ENCODE assay signal across 16 cellular contexts in the genomic region with DNA sequence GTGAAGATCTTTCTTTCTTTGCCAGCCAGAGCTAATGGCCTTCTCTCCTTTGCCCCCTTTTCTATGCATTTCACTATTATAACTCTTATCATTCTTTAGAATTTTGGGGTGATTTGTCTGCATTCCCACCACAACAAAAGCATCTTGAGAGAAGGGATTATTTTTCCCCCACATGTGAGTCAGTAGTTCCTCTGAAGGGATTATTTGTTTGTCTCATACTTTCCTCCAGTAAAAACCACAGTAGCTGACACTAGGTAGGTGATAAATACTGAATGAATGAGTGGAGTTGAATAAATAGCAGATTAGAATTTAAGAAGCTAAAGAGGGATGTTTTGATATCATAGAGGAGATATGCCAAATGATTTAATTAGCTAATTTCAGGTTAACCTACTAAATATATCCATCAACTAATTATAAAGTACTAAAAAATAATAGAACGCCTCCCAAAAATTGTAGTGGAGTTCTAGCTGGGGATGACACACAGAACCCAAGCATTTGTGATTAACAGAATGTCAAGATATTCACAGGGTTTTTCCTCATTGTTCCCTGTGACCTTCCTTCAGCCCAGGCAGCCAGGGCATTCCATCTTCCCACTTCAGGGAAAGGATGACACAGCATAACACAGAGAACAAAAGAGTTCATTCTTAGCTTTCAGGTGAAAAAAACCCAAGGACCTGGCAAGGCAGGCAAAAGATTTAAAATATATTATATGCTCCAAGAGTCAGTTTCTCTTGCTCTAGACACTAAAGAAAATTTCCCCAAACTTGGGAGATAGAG. TPM values are rescaled to one million over a fixed set of nuclear protein-coding genes. Genes with fewer than 3 reads are reported as not detected.
DNase-seq lines count a peak whose midpoint lies in the region; ATAC-seq and TF ChIP-seq lines count a peak whose summit lies in the region.
"Had no signal": no experiment of that assay in that cellular context is flagged by ENCODE, and none has a peak within 500 bp of the region (broad histone marks: within the 10 kb centered on the region; RNA-seq: fewer than 3 reads in every experiment).

No MANE protein-coding gene starts in this region.

- H2AK9ac ChIP-seq in IMR-90 (replicated peaks; ENCODE audit: low read depth, low read length, poor library complexity): no peak overlapping the region

- H2AFZ ChIP-seq in IMR-90 (replicated peaks; ENCODE audit: low read length, poor library complexity): no peak overlapping the region

- intact Hi-C loops in Calu3 (cut with micrococcal nuclease; ENCODE audit: unreplicated experiment) (loop anchor here (10.0 kb wide), 1 partner anchor 59 kb away; a partner anchor contains a TSS), IMR-90 (cut with micrococcal nuclease) (no loop called here)

- 0 out of 2 replicates have a peak, but pooled peaks cover 4% of the 10 kb centered on the region for H3K9me1 ChIP-seq in IMR-90 (ENCODE audit: insufficient read depth, low read length)

- H2BK120ac ChIP-seq in IMR-90 (ENCODE audit: low read depth, low read length): peak overlapping the region; percentile 49; the same call in 1 of the 2 replicates

- no peak for TF ChIP-seq RAD21 in IMR-90 (IDR thresholded peaks at IDR 0.05; ENCODE audit: low read length)

- H3K27me3 ChIP-seq in IMR-90 (ENCODE audit: control insufficient read depth, insufficient read depth, low read length): no peaks in the 10 kb centered on the region

- H4K8ac ChIP-seq in IMR-90 (ENCODE audit: low read depth in 2 of 2, low read length in 2 of 2): no peak overlapping the region

- H4K20me1 ChIP-seq in IMR-90 (ENCODE audit: insufficient read depth, low read length): 0 out of 2 replicates have a peak, but pooled peaks cover 3% of the 10 kb centered on the region

- no peak overlapping the region for H3K4me2 ChIP-seq in IMR-90 (ENCODE audit: low read depth, low read length)

- H3K9me3 ChIP-seq in IMR-90 (ENCODE audit: control insufficient read depth, insufficient read depth, low read length): no peaks in the 10 kb centered on the region
- H3K9me3 ChIP-seq: esophagus muscularis mucosa had no signal

- no peak overlapping the region for H3K23ac ChIP-seq in IMR-90 (ENCODE audit: low read depth, low read length)

- DNase-seq in Calu3 (no peak), IMR-90 (peak; percentile 61), cardiac fibroblast (ENCODE audit: low read depth in 2 of 2) (peak; percentile 39 to 67), neural crest cell (ENCODE audit: low read depth, low spot score) (no peak), SKM-1 (lab: John Stamatoyannopoulos, UW; ENCODE audit: unreplicated experiment) (no peak), mucosa of gallbladder (ENCODE audit: low spot score) (no peak)
- DNase-seq in activated T-cell treated with anti-CD3 and anti-CD28 coated beads, Interleukin-2, amount 50 U/mL, for 1 hour: no peak
- DNase-seq in T-helper 2 cell treated with Interferon-gamma antibody and Interleukin-4, amounts not matched to agents 5 μg/mL and 100 μg/mL, for 36 hours (ENCODE audit: low spot score): no peak
- DNase-seq: activated CD4-positive, alpha-beta T cell treated with anti-CD3 and anti-CD28 coated beads for 48 hours; activated naive CD4-positive, alpha-beta T cell; GOT3; naive thymus-derived CD4-positive, alpha-beta T cell; NCI-H1694; NCI-H82; small intestine had no signal

- H3K27ac ChIP-seq in IMR-90 (ENCODE audit: insufficient read depth, low read length): no peak overlapping the region
- H3K27ac ChIP-seq: esophagus muscularis mucosa had no signal

- H2BK5ac ChIP-seq in IMR-90 (ENCODE audit: low read depth, low read length, poor library complexity, severe bottlenecking): no peak overlapping the region

- H3K36me3 ChIP-seq in IMR-90 (ENCODE audit: control insufficient read depth, insufficient read depth, low read length): no peaks in the 10 kb centered on the region
- H3K36me3 ChIP-seq: esophagus muscularis mucosa had no signal

- CTCF ChIA-PET in Calu3 (lab: Charles Lee): interaction anchor here (0.6 kb wide), 1 partner anchor 19 kb away, joined by 3 read pairs; no protein-coding TSS in a partner anchor
- CTCF ChIA-PET in IMR-90 (lab: Yijun Ruan, JAX): interaction anchor here (0.6 kb wide), 1 partner anchor 183 kb away, joined by 3 read pairs; no protein-coding TSS in a partner anchor

- H2AK5ac ChIP-seq in IMR-90 (ENCODE audit: low read depth, low read length): no peak overlapping the region

- H3K56ac ChIP-seq in IMR-90 (ENCODE audit: extremely low read depth, insufficient read depth, low read length): no peak overlapping the region

- H2BK15ac ChIP-seq in IMR-90 (ENCODE audit: low read depth, low read length): 0 out of 3 replicates have a peak overlapping the region, but pooled peaks have one; percentile 70

- no peak overlapping the region for H3K9ac ChIP-seq in IMR-90 (ENCODE audit: low read depth, low read length)

- peak overlapping the region; percentile 58; the same call in 1 of the 2 replicates for H3K18ac ChIP-seq in IMR-90 (ENCODE audit: low read depth, low read length)

- POLR2A ChIA-PET in IMR-90 (lab: Charles Lee; ENCODE audit: unreplicated experiment): no interaction called here

- H3K9me3 Mint-ChIP-seq in Calu3 (ENCODE audit: low read depth, unreplicated experiment) (no peaks in the 10 kb centered on the region), neural crest cell (no peaks in the 10 kb centered on the region)
- H3K9me3 Mint-ChIP-seq in T-helper 2 cell treated with Interferon-gamma antibody and Interleukin-4, amounts not matched to agents 5 μg/mL and 100 μg/mL, for 36 hours: no peaks in the 10 kb centered on the region

- WGBS in IMR-90 (ENCODE audit: extremely low coverage in 2 of 2, insufficient read length in 1 of 2), 2 experiments: no CpG with 5 or more reads among the region's 1 CpG

- H3K4me1 Mint-ChIP-seq in Calu3 (ENCODE audit: low read depth, unreplicated experiment): peaks cover 15% of the 10 kb centered on the region
- peaks cover 24% of the 10 kb centered on the region for H3K4me1 Mint-ChIP-seq in neural crest cell
- peaks cover 20% of the 10 kb centered on the region for H3K4me1 Mint-ChIP-seq in T-helper 2 cell treated with Interferon-gamma antibody and Interleukin-4, amounts not matched to agents 5 μg/mL and 100 μg/mL, for 36 hours (ENCODE audit: low read depth)

- H3K4me3 Mint-ChIP-seq in Calu3 (ENCODE audit: low read depth, unreplicated experiment) (no peak overlapping the region), neural crest cell (peak overlapping the region; percentile 47)
- no peak overlapping the region for H3K4me3 Mint-ChIP-seq in T-helper 2 cell treated with Interferon-gamma antibody and Interleukin-4, amounts not matched to agents 5 μg/mL and 100 μg/mL, for 36 hours
- H3K4me3 Mint-ChIP-seq: naive thymus-derived CD4-positive, alpha-beta T cell had no signal

- no peak overlapping the region for H3K14ac ChIP-seq in IMR-90 (replicated peaks; ENCODE audit: low read depth, low read length)

- H3K4me3 ChIP-seq in IMR-90 (ENCODE audit: insufficient read depth, low read depth, low read length): no peak overlapping the region
- no peak overlapping the region for H3K4me3 ChIP-seq in cardiac fibroblast (replicated peaks in 1 of 2; ENCODE audit: low read depth in 2 of 2, low read length in 2 of 2)
- H3K4me3 ChIP-seq: esophagus muscularis mucosa had no signal

- 0 out of 2 replicates have a peak overlapping the region, but pooled peaks have one; percentile 4 for H2BK20ac ChIP-seq in IMR-90 (ENCODE audit: low read depth, low read length)

- dilution Hi-C loops in IMR-90 (cut with HindIII; ENCODE audit: low sequenced_read_pairs, unreplicated experiment): no loop called here

- peaks cover 0 to 4% of the 10 kb centered on the region in 2 experiments; a peak in 1 of 4 replicates for H3K79me1 ChIP-seq in IMR-90 (ENCODE audit: low read depth in 1 of 2, low read length in 2 of 2)

- no peak overlapping the region for H4K91ac ChIP-seq in IMR-90 (ENCODE audit: insufficient read depth, low read depth, low read length)

- no peaks in the 10 kb centered on the region for H3K27me3 Mint-ChIP-seq in Calu3 (ENCODE audit: unreplicated experiment)
- H3K27me3 Mint-ChIP-seq in neural crest cell (ENCODE audit: low read depth): peaks cover 9% of the 10 kb centered on the region
- H3K27me3 Mint-ChIP-seq in T-helper 2 cell treated with Interferon-gamma antibody and Interleukin-4, amounts not matched to agents 5 μg/mL and 100 μg/mL, for 36 hours (ENCODE audit: low read depth): peaks cover 39% of the 10 kb centered on the region

- BruUV-seq in Calu3 (replicated peaks; lab: Mats Ljungman, UMichigan): no TSS peak
- BruUV-seq in IMR-90 (replicated peaks; lab: Mats Ljungman, UMichigan): no TSS peak

- peaks cover 3% of the 10 kb centered on the region; the same call in 1 of the 2 replicates for H3K4me1 ChIP-seq in IMR-90 (ENCODE audit: control insufficient read depth, insufficient read depth, low read length)

- H3K36me3 Mint-ChIP-seq in Calu3 (ENCODE audit: insufficient read depth, unreplicated experiment) (peaks cover 16% of the 10 kb centered on the region), neural crest cell (ENCODE audit: low read depth) (no peaks in the 10 kb centered on the region)
- H3K36me3 Mint-ChIP-seq in T-helper 2 cell treated with Interferon-gamma antibody and Interleukin-4, amounts not matched to agents 5 μg/mL and 100 μg/mL, for 36 hours (ENCODE audit: low read depth): no peaks in the 10 kb centered on the region

- ATAC-seq in IMR-90 (ENCODE audit: low read depth): no peak
- ATAC-seq: naive thymus-derived CD4-positive, alpha-beta T cell had no signal

- TF ChIP-seq CTCF in Calu3 (IDR thresholded peaks at IDR 0.05; ENCODE audit: unreplicated experiment) (no peak), IMR-90 (conservative IDR thresholded peaks at IDR 0.05; ENCODE audit: low read depth, low read length) (no peak), cardiac fibroblast (IDR thresholded peaks at IDR 0.05; ENCODE audit: low read depth, low read length) (no peak), neural crest cell (conservative IDR thresholded peaks at IDR 0.05) (no peak)

- no peak overlapping the region for H4K5ac ChIP-seq in IMR-90 (ENCODE audit: low read depth, low read length)

- 0 out of 2 replicates have a peak overlapping the region, but pooled peaks have one; percentile 46 for H3K4ac ChIP-seq in IMR-90 (ENCODE audit: low read depth, low read length)

- no peak for TF ChIP-seq POLR2A in IMR-90 (IDR thresholded peaks at IDR 0.05; ENCODE audit: low read depth, low read length)

- peak overlapping the region; percentile 63 for H3K27ac Mint-ChIP-seq in Calu3 (ENCODE audit: unreplicated experiment)
- peak overlapping the region; percentile 91 for H3K27ac Mint-ChIP-seq in neural crest cell (ENCODE audit: unreplicated experiment)
- H3K27ac Mint-ChIP-seq in T-helper 2 cell treated with Interferon-gamma antibody and Interleukin-4, amounts not matched to agents 5 μg/mL and 100 μg/mL, for 36 hours: no peak overlapping the region

- in situ Hi-C loops in IMR-90 (cut with MboI; ENCODE audit: low sequenced_read_pairs): no loop called here

RNA-seq across cellular contexts. Expression of a gene that starts 3.5 kb away (rescaled TPM):
- total RNA-seq in Calu3 (2022): 15.2 and 15.4 TPM in 2 replicates
- total RNA-seq in IMR-90 (2012; rRNA removed): 11.4 and 22.8 TPM in 2 replicates
- 7.5 and 8.8 TPM in 2 replicates for polyA plus RNA-seq in IMR-90 (2012; rRNA removed)
- 2.2 and 4.6 TPM in 2 replicates for polyA plus RNA-seq in IMR-90 (2012; cell fraction: cytosol; rRNA removed)
- polyA plus RNA-seq in IMR-90 (2012; cell fraction: nucleus; rRNA removed; ENCODE audit: low replicate concordance): 4.2 and 10.0 TPM in 2 replicates
- total RNA-seq in neural crest cell: 13.3 and 13.4 TPM in 2 replicates
- total RNA-seq in mucosa of gallbladder: 36.6 TPM

RNA-seq across cellular contexts. Expression of a gene that starts 52.2 kb away (rescaled TPM):
- total RNA-seq in Calu3 (2022): 38.2 and 44.8 TPM in 2 replicates
- total RNA-seq in IMR-90 (2012; rRNA removed): 26.7 and 144 TPM in 2 replicates
- 63.5 and 65.3 TPM in 2 replicates for polyA plus RNA-seq in IMR-90 (2012; rRNA removed)
- 149 and 260 TPM in 2 replicates for polyA plus RNA-seq in IMR-90 (2012; cell fraction: cytosol; rRNA removed)
- polyA plus RNA-seq in IMR-90 (2012; cell fraction: nucleus; rRNA removed; ENCODE audit: low replicate concordance): 14.2 and 26.6 TPM in 2 replicates
- 125 and 128 TPM in 2 replicates for total RNA-seq in neural crest cell
- total RNA-seq in mucosa of gallbladder: 207 TPM

Comparison
In these comparisons a context has a peak if more than half of its experiments do, and no peak if none do; other contexts are left out.
1. DNase-seq: peak in IMR-90 (single experiment) and cardiac fibroblast (2 of 2); none in Calu3 (single experiment), neural crest cell (single experiment), SKM-1 (single experiment), activated T-cell treated with anti-CD3 and anti-CD28 coated beads, Interleukin-2, amount 50 U/mL, for 1 hour (single experiment), mucosa of gallbladder (single experiment) and T-helper 2 cell treated with Interferon-gamma antibody and Interleukin-4, amounts not matched to agents 5 μg/mL and 100 μg/mL, for 36 hours (single experiment).